21 cellular contexts compared by ENCODE assay signal in the genomic region with DNA sequence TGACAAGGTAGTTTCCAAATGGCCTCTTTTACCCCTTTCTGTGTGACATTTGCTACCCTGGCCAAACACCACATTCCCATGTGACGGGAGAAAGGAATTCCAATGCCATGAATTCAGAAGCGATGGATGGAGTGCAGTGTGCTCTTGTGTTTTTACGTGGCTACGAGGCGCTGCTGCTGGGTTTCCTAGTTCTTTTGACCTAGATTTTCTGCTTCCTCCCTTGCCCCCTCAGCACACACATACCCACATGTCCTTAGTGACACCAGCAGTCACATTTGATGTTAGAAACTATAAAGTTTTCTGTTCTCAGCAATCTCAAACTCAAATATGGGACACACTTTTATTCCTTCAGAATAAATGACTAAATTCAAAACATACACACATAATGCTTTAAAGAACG. TPM values are rescaled to one million over a fixed set of nuclear protein-coding genes. Genes with fewer than 3 reads are reported as not detected.
DNase-seq lines count a peak whose midpoint lies in the region; ATAC-seq and TF ChIP-seq lines count a peak whose summit lies in the region.
"Had no signal": no experiment of that assay in that cellular context is flagged by ENCODE, and none has a peak within 500 bp of the region (broad histone marks: within the 10 kb centered on the region; RNA-seq: fewer than 3 reads in every experiment).

No MANE protein-coding gene starts in this region.

- no peaks in the 10 kb centered on the region for H3K9me3 Mint-ChIP-seq in activated CD4-positive, alpha-beta T cell treated with anti-CD3 and anti-CD28 coated beads for 36 hours (ENCODE audit: low read depth)
- H3K9me3 Mint-ChIP-seq in activated naive CD8-positive, alpha-beta T cell (ENCODE audit: low read depth) = peaks cover 4% of the 10 kb centered on the region
- no peaks in the 10 kb centered on the region for H3K9me3 Mint-ChIP-seq in natural killer cell treated with Interleukin-12 subunit alpha and Interleukin-12 subunit beta and Interleukin-15 and Interleukin-18, amount 100 ng/mL, for 72 hours

- H3K27ac ChIP-seq in DND-41 (ENCODE audit: low read length) = peak overlapping the region; percentile 83
- no peak overlapping the region for H3K27ac ChIP-seq in prostate gland
- H3K27ac ChIP-seq: adrenal gland, coronary artery, heart right ventricle, left lung, upper lobe of left lung had no signal

- H3K4me1 Mint-ChIP-seq in activated CD4-positive, alpha-beta T cell treated with anti-CD3 and anti-CD28 coated beads for 36 hours = peaks cover 92% of the 10 kb centered on the region
- H3K4me1 Mint-ChIP-seq in activated naive CD8-positive, alpha-beta T cell (ENCODE audit: low read depth) = peaks cover 95% of the 10 kb centered on the region
- peaks cover 46 to 72% of the 10 kb centered on the region in 2 donors for H3K4me1 Mint-ChIP-seq in natural killer cell treated with Interleukin-12 subunit alpha and Interleukin-12 subunit beta and Interleukin-15 and Interleukin-18, amount 100 ng/mL, for 72 hours (ENCODE audit: low read depth in 2 of 2)

- H3K27ac Mint-ChIP-seq in activated CD4-positive, alpha-beta T cell treated with anti-CD3 and anti-CD28 coated beads for 36 hours = peak overlapping the region; percentile 87
- peak overlapping the region; percentile 97 for H3K27ac Mint-ChIP-seq in activated naive CD8-positive, alpha-beta T cell
- peak overlapping the region; percentile 38 to 66 for H3K27ac Mint-ChIP-seq in natural killer cell treated with Interleukin-12 subunit alpha and Interleukin-12 subunit beta and Interleukin-15 and Interleukin-18, amount 100 ng/mL, for 72 hours
- H3K27ac Mint-ChIP-seq: progenitor cell of endocrine pancreas had no signal

- POLR2A ChIA-PET in activated CD4-positive, alpha-beta T cell treated with anti-CD3 and anti-CD28 coated beads for 36 hours (lab: Charles Lee) = interaction anchor here (0.9 to 1.5 kb wide), 3 partner anchors 9 to 42 kb away, joined by 3 to 4 read pairs (median 4); no protein-coding TSS in a partner anchor

- H3K36me3 ChIP-seq in DND-41 (ENCODE audit: insufficient read depth, low read length) (peaks cover 62% of the 10 kb centered on the region), prostate gland (no peaks in the 10 kb centered on the region)
- H3K36me3 ChIP-seq: adrenal gland, heart right ventricle, left lung, upper lobe of left lung had no signal

- H3K9ac ChIP-seq in DND-41 (ENCODE audit: low read depth, low read length) = peak overlapping the region; percentile 49

- 94% methylated on average over 6 of the region's 6 CpGs for WGBS in prostate gland

- H3K4me3 Mint-ChIP-seq in activated CD4-positive, alpha-beta T cell treated with anti-CD3 and anti-CD28 coated beads for 36 hours = peak overlapping the region; percentile 29
- peak overlapping the region; percentile 70 for H3K4me3 Mint-ChIP-seq in activated naive CD8-positive, alpha-beta T cell
- H3K4me3 Mint-ChIP-seq in natural killer cell treated with Interleukin-12 subunit alpha and Interleukin-12 subunit beta and Interleukin-15 and Interleukin-18, amount 100 ng/mL, for 72 hours = peak overlapping the region; percentile 67
- H3K4me3 Mint-ChIP-seq: neural crest cell had no signal

- no peaks in the 10 kb centered on the region for H4K20me1 ChIP-seq in DND-41 (ENCODE audit: insufficient read depth, low read length)

- H3K36me3 Mint-ChIP-seq in activated CD4-positive, alpha-beta T cell treated with anti-CD3 and anti-CD28 coated beads for 36 hours (ENCODE audit: low read depth) = peaks cover 48% of the 10 kb centered on the region
- H3K36me3 Mint-ChIP-seq in activated naive CD8-positive, alpha-beta T cell = peaks cover 35% of the 10 kb centered on the region
- peaks cover 11% of the 10 kb centered on the region for H3K36me3 Mint-ChIP-seq in natural killer cell treated with Interleukin-12 subunit alpha and Interleukin-12 subunit beta and Interleukin-15 and Interleukin-18, amount 100 ng/mL, for 72 hours

- no peak for DNase-seq in activated CD4-positive, alpha-beta T cell treated with anti-CD3 and anti-CD28 coated beads for 36 hours
- DNase-seq in activated CD4-positive, alpha-beta T cell treated with anti-CD3 and anti-CD28 coated beads, Interleukin-2, amount 50 U/mL, for 48 hours = no peak
- DNase-seq in DND-41 (peak; percentile 49), prostate gland (ENCODE audit: low spot score) (no peak)
- no peak for DNase-seq in natural killer cell treated with Interleukin-12 subunit alpha and Interleukin-12 subunit beta and Interleukin-15 and Interleukin-18, amount 100 ng/mL, for 72 hours (ENCODE audit: low spot score)
- DNase-seq: 8988T; adrenal gland; heart right ventricle; left lung; NCI-H524 treated with DMSO at 0.1 percent for 48 hours; stimulated activated CD4-positive, alpha-beta T cell treated with anti-CD3 and anti-CD28 coated beads, Interleukin-2, amount 100 ng/mL, for 48 hours; T-helper 9 cell; upper lobe of left lung had no signal

- H3K79me2 ChIP-seq in DND-41 (ENCODE audit: insufficient read depth, low read length) = peaks cover 53% of the 10 kb centered on the region

- no peak overlapping the region for H2AFZ ChIP-seq in DND-41 (ENCODE audit: low read depth, low read length)

- H3K4me3 ChIP-seq in DND-41 (ENCODE audit: low read depth in 1 of 2, low read length in 2 of 2) (peak overlapping the region in 1 of 2 experiments; percentile 15; a peak in 1 of 4 replicates), prostate gland (no peak overlapping the region)
- H3K4me3 ChIP-seq: adrenal gland, coronary artery, heart right ventricle, left lung, upper lobe of left lung had no signal

- peaks cover 83% of the 10 kb centered on the region for H3K4me1 ChIP-seq in DND-41 (ENCODE audit: insufficient read depth, low read length)
- H3K4me1 ChIP-seq in prostate gland (replicated peaks) = no peaks in the 10 kb centered on the region
- H3K4me1 ChIP-seq: adrenal gland had no signal

- intact Hi-C loops in activated CD4-positive, alpha-beta T cell treated with anti-CD3 and anti-CD28 coated beads for 36 hours (cut with DNase I, micrococcal nuclease) = loop anchor here in 1 of 2 experiments (5.0 kb wide), 1 partner anchor 40 kb away; a partner anchor contains a TSS
- intact Hi-C loops in prostate gland (cut with DNase I) = no loop called here

- TF ChIP-seq CTCF in DND-41 (IDR thresholded peaks at IDR 0.05; ENCODE audit: borderline replicate concordance, extremely low read depth, low read length, poor library complexity, severe bottlenecking) (no peak), prostate gland (IDR thresholded peaks at IDR 0.05) (no peak)

- H3K27me3 ChIP-seq in DND-41 (ENCODE audit: insufficient read depth, low read length, poor library complexity) (no peaks in the 10 kb centered on the region), prostate gland (replicated peaks; ENCODE audit: insufficient read depth) (no peaks in the 10 kb centered on the region)
- H3K27me3 ChIP-seq: adrenal gland, upper lobe of left lung had no signal

- H3K4me2 ChIP-seq in DND-41 (ENCODE audit: insufficient read depth, low read length) = peak overlapping the region; percentile 44

- no peaks in the 10 kb centered on the region for H3K27me3 Mint-ChIP-seq in activated CD4-positive, alpha-beta T cell treated with anti-CD3 and anti-CD28 coated beads for 36 hours
- no peaks in the 10 kb centered on the region for H3K27me3 Mint-ChIP-seq in activated naive CD8-positive, alpha-beta T cell
- no peaks in the 10 kb centered on the region for H3K27me3 Mint-ChIP-seq in natural killer cell treated with Interleukin-12 subunit alpha and Interleukin-12 subunit beta and Interleukin-15 and Interleukin-18, amount 100 ng/mL, for 72 hours

- CTCF ChIA-PET in activated CD4-positive, alpha-beta T cell treated with anti-CD3 and anti-CD28 coated beads for 36 hours (lab: Charles Lee) = interaction anchor here (0.8 to 3.8 kb wide), 9 partner anchors 9 to 418 kb away, joined by 3 to 29 read pairs (median 4); no protein-coding TSS in a partner anchor

- H3K9me3 ChIP-seq in DND-41 (ENCODE audit: insufficient read depth, low read length, severe bottlenecking) (no peaks in the 10 kb centered on the region), prostate gland (no peaks in the 10 kb centered on the region)
- H3K9me3 ChIP-seq: adrenal gland, heart right ventricle, left lung, upper lobe of left lung had no signal

- ATAC-seq in activated CD4-positive, alpha-beta T cell treated with anti-CD3 and anti-CD28 coated beads for 36 hours = no peak
- ATAC-seq in DND-41 (ENCODE audit: insufficient read depth, low read depth) (0 out of 3 replicates have a peak, but pooled peaks have one; percentile 20), GM19351 (IDR thresholded peaks at IDR 0.05; ENCODE audit: unreplicated experiment) (no peak), GM18511 (IDR thresholded peaks at IDR 0.05; ENCODE audit: unreplicated experiment) (no peak)
- no peak for ATAC-seq in natural killer cell treated with Interleukin-12 subunit alpha and Interleukin-12 subunit beta and Interleukin-15 and Interleukin-18, amount 100 ng/mL, for 72 hours
- ATAC-seq: heart right ventricle, left lung had no signal

- no peak for TF ChIP-seq POLR2A in prostate gland (IDR thresholded peaks at IDR 0.05)

RNA-seq across cellular contexts. Expression of a gene that starts 7.8 kb away (rescaled TPM):
- 1 to 10 TPM in 1 of 2 experiments, under 1 TPM in 1; 0.96 to 1.1 TPM for total RNA-seq in activated CD4-positive, alpha-beta T cell treated with anti-CD3 and anti-CD28 coated beads for 36 hours
- total RNA-seq in natural killer cell treated with Interleukin-12 subunit alpha and Interleukin-12 subunit beta and Interleukin-15 and Interleukin-18, amount 100 ng/mL, for 72 hours = 1 to 10 TPM in 1 of 2 donors, under 1 TPM in 1; 0.86 to 2.8 TPM
- not detected for total RNA-seq in prostate gland
- total RNA-seq: adrenal gland, heart right ventricle, neural crest cell, progenitor cell of endocrine pancreas had no signal

RNA-seq across cellular contexts. Expression of a gene that starts 42.4 kb away (rescaled TPM):
- total RNA-seq in activated CD4-positive, alpha-beta T cell treated with anti-CD3 and anti-CD28 coated beads for 36 hours = under 1 TPM; 0.49 to 0.91 TPM
- total RNA-seq in natural killer cell treated with Interleukin-12 subunit alpha and Interleukin-12 subunit beta and Interleukin-15 and Interleukin-18, amount 100 ng/mL, for 72 hours = under 1 TPM in 1 of 2 donors, not detected in 1; 0.39 TPM
- 10 to 100 TPM; 26.2 to 28.6 TPM for total RNA-seq in prostate gland
- total RNA-seq: SK-MEL-5 had no signal

RNA-seq across cellular contexts. Expression of a gene that starts 51.5 kb away (rescaled TPM):
- 10 to 100 TPM; 40.6 to 45.5 TPM for total RNA-seq in activated CD4-positive, alpha-beta T cell treated with anti-CD3 and anti-CD28 coated beads for 36 hours
- total RNA-seq in natural killer cell treated with Interleukin-12 subunit alpha and Interleukin-12 subunit beta and Interleukin-15 and Interleukin-18, amount 100 ng/mL, for 72 hours = 10 to 100 TPM; 13.2 to 36.4 TPM
- total RNA-seq in prostate gland = 1 to 10 TPM in 1 of 2 donors, under 1 TPM in 1; 0.91 to 2.2 TPM

RNA-seq across cellular contexts. Expression of a gene that starts 58.8 kb away (rescaled TPM):
- total RNA-seq in activated CD4-positive, alpha-beta T cell treated with anti-CD3 and anti-CD28 coated beads for 36 hours = under 1 TPM; 0.59 to 0.70 TPM
- not detected for total RNA-seq in natural killer cell treated with Interleukin-12 subunit alpha and Interleukin-12 subunit beta and Interleukin-15 and Interleukin-18, amount 100 ng/mL, for 72 hours
- total RNA-seq in prostate gland = 1 to 10 TPM in 1 of 2 donors, under 1 TPM in 1; 0.09 to 5.1 TPM
- total RNA-seq: neural crest cell, progenitor cell of endocrine pancreas, skeletal muscle tissue had no signal

Comparison
In these comparisons a context has a peak if more than half of its experiments do, and no peak if none do; other contexts are left out.
1. RNA of a gene that starts 42.4 kb away (total RNA-seq): 26.2 to 28.6 TPM in prostate gland; 0.49 to 0.91 TPM in activated CD4-positive, alpha-beta T cell treated with anti-CD3 and anti-CD28 coated beads for 36 hours and 0.39 TPM in natural killer cell treated with Interleukin-12 subunit alpha and Interleukin-12 subunit beta and Interleukin-15 and Interleukin-18, amount 100 ng/mL, for 72 hours; every median in the first group is over 10 times any median in the second.
2. RNA of a gene that starts 51.5 kb away (total RNA-seq): 40.6 to 45.5 TPM in activated CD4-positive, alpha-beta T cell treated with anti-CD3 and anti-CD28 coated beads for 36 hours and 13.2 to 36.4 TPM in natural killer cell treated with Interleukin-12 subunit alpha and Interleukin-12 subunit beta and Interleukin-15 and Interleukin-18, amount 100 ng/mL, for 72 hours; 0.91 to 2.2 TPM in prostate gland; every median in the first group is over 4 times any median in the second.
3. Peak in every context shown above with its lines, with median percentiles within 50 percentile points of each other: H3K27ac Mint-ChIP-seq and H3K4me3 Mint-ChIP-seq.